Comparison of ENCODE assay signal across 9 cellular contexts in the genomic region with DNA sequence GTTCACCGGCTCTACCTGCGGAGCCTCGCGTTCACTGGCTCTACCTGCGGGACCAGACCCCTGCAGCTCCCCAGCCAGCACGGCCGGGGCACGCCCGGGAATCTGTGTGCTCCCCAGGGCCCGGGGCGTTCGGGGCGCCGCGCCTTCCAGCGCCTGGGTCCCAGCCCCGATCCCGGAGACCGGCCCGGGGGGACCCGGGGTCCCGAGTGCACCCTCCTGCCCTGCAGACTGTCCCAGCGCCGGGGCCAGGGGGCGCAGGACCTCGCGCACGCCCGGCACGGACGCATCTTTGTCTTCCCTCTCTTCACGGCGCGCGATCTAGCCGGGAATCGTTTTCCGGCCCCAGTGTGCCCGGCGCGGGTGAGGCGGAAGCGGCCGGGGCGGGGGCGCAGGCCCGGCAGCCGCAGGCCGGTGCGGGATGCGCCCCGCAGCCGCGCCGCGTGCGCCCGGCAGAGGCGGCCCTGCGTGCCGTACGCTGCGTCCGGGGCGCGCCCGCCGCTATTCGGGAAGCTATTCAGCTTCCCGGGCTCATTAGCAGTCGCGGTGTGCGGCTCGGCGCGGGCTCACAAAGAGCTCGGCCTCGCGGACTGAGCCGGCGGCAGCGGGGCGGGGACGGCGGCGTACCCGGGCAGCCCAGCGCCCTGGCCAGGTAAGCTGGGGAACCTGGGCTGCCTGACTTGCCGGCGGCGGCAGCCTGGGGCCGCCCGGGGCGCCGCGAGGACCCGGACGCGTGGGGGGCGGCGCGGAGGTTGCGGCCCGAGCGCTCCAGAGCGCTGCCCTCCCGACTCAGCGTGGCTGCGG. TPM values are rescaled to one million over a fixed set of nuclear protein-coding genes. Genes with fewer than 3 reads are reported as not detected.
DNase-seq lines count a peak whose midpoint lies in the region; ATAC-seq and TF ChIP-seq lines count a peak whose summit lies in the region.
"Had no signal": no experiment of that assay in that cellular context is flagged by ENCODE, and none has a peak within 500 bp of the region (broad histone marks: within the 10 kb centered on the region; RNA-seq: fewer than 3 reads in every experiment).

Gene APBA2, plus strand, starts transcription at position 345 of the 801 bp plus-strand sequence. CDS start 167,911 bp downstream, outside the sequence.

- H3K27ac Mint-ChIP-seq in CD14-positive monocyte, result no peak within 1 kb of the TSS

- no peaks in the 10 kb centered on the region for H3K27me3 ChIP-seq in RWPE2 (ENCODE audit: insufficient read depth, poor library complexity, severe bottlenecking)
- H3K27me3 ChIP-seq in adipocyte (replicated peaks; ENCODE audit: control insufficient read depth, insufficient read depth, low read length), result peaks cover 27% of the 10 kb centered on the region

- H3K4me1 ChIP-seq in RWPE2 (ENCODE audit: insufficient read depth, poor library complexity, severe bottlenecking), result no peaks in the 10 kb centered on the region
- no peaks in the 10 kb centered on the region for H3K4me1 ChIP-seq in adipocyte (ENCODE audit: control insufficient read depth, insufficient read depth, low read length)

- H3K36me3 Mint-ChIP-seq in CD14-positive monocyte, result no peaks in the 10 kb centered on the region

- H3K9me3 ChIP-seq in RWPE2 (ENCODE audit: severe bottlenecking), result no peaks in the 10 kb centered on the region
- H3K9me3 ChIP-seq in adipocyte (ENCODE audit: control insufficient read depth, low read length), result no peaks in the 10 kb centered on the region

- peak within 1 kb of the TSS; percentile 20 for H3K9ac ChIP-seq in adipocyte (ENCODE audit: low read length)

- peak within 1 kb of the TSS in 1 of 2 donors; percentile 68 for H3K4me3 Mint-ChIP-seq in CD14-positive monocyte

- H3K36me3 ChIP-seq in RWPE2 (ENCODE audit: low read depth) (no peaks in the 10 kb centered on the region), adipocyte (ENCODE audit: control insufficient read depth, insufficient read depth, low read length, severe bottlenecking) (no peaks in the 10 kb centered on the region)

- H3K9me3 Mint-ChIP-seq in CD14-positive monocyte, result peaks cover 0 to 5% (median 2%) of the 10 kb centered on the region in 7 donors

- peaks cover 6% of the 10 kb centered on the region for H3K4me1 Mint-ChIP-seq in CD14-positive monocyte

- TF ChIP-seq CTCF in RWPE2 (IDR thresholded peaks at IDR 0.05; ENCODE audit: poor library complexity, severe bottlenecking), result peak; percentile 41
- TF ChIP-seq CTCF in CD14-positive monocyte (IDR thresholded peaks at IDR 0.05), result no peak

- peak within 1 kb of the TSS; percentile 3 for H3K27ac ChIP-seq in RWPE2 (ENCODE audit: poor library complexity, severe bottlenecking)
- H3K27ac ChIP-seq: SK-N-MC had no signal

- H3K27me3 Mint-ChIP-seq in CD14-positive monocyte (ENCODE audit: low read depth in 3 of 3), result peaks cover 39 to 55% (median 48%) of the 10 kb centered on the region in 3 donors

- DNase-seq in H4 (ENCODE audit: low spot score) (no peak), RWPE2 (ENCODE audit: low spot score) (no peak), adipocyte (ENCODE audit: low read depth) (peak; percentile 70), CD14-positive monocyte (ENCODE audit: low spot score) (no peak)
- peak in 2 of 3 donors; percentile 15 to 40 for DNase-seq in stimulated activated CD4-positive, alpha-beta T cell treated with anti-CD3 and anti-CD28 coated beads, Interleukin-12 subunit alpha, Interleukin-12 subunit beta, amount 100 ng/mL, for 48 hours (ENCODE audit: low read depth in 2 of 3, low spot score in 1 of 3)

- ATAC-seq in RWPE2 (ENCODE audit: low read depth) (peak; percentile 47), HG02610 (IDR thresholded peaks at IDR 0.05; ENCODE audit: unreplicated experiment) (no peak), GM19351 (IDR thresholded peaks at IDR 0.05; ENCODE audit: unreplicated experiment) (no peak)

- intact Hi-C loops in CD14-positive monocyte (cut with micrococcal nuclease), result no loop called here

- H3K4me3 ChIP-seq in RWPE2 (ENCODE audit: severe bottlenecking) (peak within 1 kb of the TSS; percentile 93), adipocyte (ENCODE audit: low read length) (peak within 1 kb of the TSS; percentile 62), iPS-11a (ENCODE audit: low read depth, low read length) (peak within 1 kb of the TSS; percentile 45)
- H3K4me3 ChIP-seq: SK-N-MC had no signal

RNA-seq across cellular contexts. Expression of gene APBA2, which starts in this region (rescaled TPM):
- total RNA-seq in H4 (2014; rRNA removed; shearing (Covaris generic)), result 13.2 and 17.7 TPM in 2 replicates
- polyA plus RNA-seq in CD14-positive monocyte, result under 1 TPM in 1 of 2 donors, not detected in 1; 0.30 TPM

Comparison
In these comparisons a context has a peak if more than half of its experiments do, and no peak if none do; other contexts are left out.
1. DNase-seq: peak in adipocyte (single experiment) and stimulated activated CD4-positive, alpha-beta T cell treated with anti-CD3 and anti-CD28 coated beads, Interleukin-12 subunit alpha, Interleukin-12 subunit beta, amount 100 ng/mL, for 48 hours (2 of 3); none in H4 (single experiment), RWPE2 (single experiment) and CD14-positive monocyte (single experiment).
2. Peak in every context shown above with its lines, with median percentiles within 50 percentile points of each other: H3K4me3 ChIP-seq.